8 cellular contexts compared by ENCODE assay signal in the genomic region with DNA sequence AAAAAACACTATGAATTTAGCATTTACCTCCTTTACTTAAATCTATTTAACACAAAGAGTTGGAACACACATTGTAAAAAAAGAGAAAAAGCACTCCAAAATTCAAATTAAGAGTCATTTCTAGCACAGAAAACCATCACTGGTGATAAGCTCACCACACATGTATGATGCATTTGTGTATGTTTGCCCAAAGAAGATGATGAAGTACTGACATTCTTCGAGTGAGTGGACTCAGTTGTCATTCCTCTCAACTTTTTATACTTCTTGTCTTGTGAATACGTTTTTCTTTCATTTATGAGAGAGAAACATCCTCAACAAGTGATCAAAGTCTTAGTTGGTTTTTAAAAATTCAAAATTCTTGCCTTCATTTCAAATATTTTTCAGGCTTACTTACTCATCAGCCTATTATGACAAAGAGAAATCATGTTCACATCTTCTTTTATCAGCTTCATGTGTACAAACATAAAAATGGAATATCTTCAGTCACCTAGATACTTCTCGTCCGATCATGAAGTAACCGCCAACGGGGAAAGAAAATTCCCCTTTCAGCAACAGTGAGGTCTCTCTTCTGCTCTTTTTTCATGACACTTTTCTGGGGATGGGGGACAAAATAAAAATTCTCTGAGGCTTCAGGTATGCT. TPM values are rescaled to one million over a fixed set of nuclear protein-coding genes. Genes with fewer than 3 reads are reported as not detected.
DNase-seq lines count a peak whose midpoint lies in the region; TF ChIP-seq lines count a peak whose summit lies in the region.

No MANE protein-coding gene starts in this region.

- no peaks in the 10 kb centered on the region for H3K27me3 ChIP-seq in SJCRH30
- no peaks in the 10 kb centered on the region for H3K27me3 ChIP-seq in esophagus squamous epithelium
- no peaks in the 10 kb centered on the region for H3K27me3 ChIP-seq in ovary
- H3K27me3 ChIP-seq in testis: no peaks in the 10 kb centered on the region

- WGBS in esophagus squamous epithelium, 2 donors: 58 to 69% methylated on average over 6 of the region's 6 CpGs
- 35 to 41% (median 35%) methylated on average over 6 of the region's 6 CpGs for WGBS in ovary, 3 donors
- WGBS in testis, 2 donors: 36% methylated on average over 6 of the region's 6 CpGs

- DNase-seq in SJCRH30 (peak in 1 of 2 experiments; percentile 24), esophagus squamous epithelium (lab: John Stamatoyannopoulos, UW) (no peak), ovary (no peak), GM20000 (ENCODE audit: low spot score) (no peak), NCI-H2081 (lab: John Stamatoyannopoulos, UW) (no peak), testis (no peak)
- DNase-seq in activated CD4-positive, alpha-beta T cell treated with anti-CD3 and anti-CD28 coated beads, Interleukin-2, amount 50 U/mL, for 4 hours: no peak

- H3K36me3 ChIP-seq in ES-I3 (ENCODE audit: insufficient read depth, low read length) (peaks cover 14% of the 10 kb centered on the region; the same call in 1 of the 2 replicates), SJCRH30 (peaks cover 26% of the 10 kb centered on the region), esophagus squamous epithelium (no peaks in the 10 kb centered on the region), ovary (no peaks in the 10 kb centered on the region), testis (ENCODE audit: low read depth, missing control alignments) (no peaks in the 10 kb centered on the region)

- no peak for TF ChIP-seq EP300 in ovary (IDR thresholded peaks at IDR 0.05)

- H3K27ac ChIP-seq in SJCRH30 (peak overlapping the region; percentile 89), esophagus squamous epithelium (no peak overlapping the region), ovary (no peak overlapping the region), testis (no peak overlapping the region)

- H3K4me1 ChIP-seq in ES-I3 (ENCODE audit: insufficient read depth, low read length): peaks cover 21% of the 10 kb centered on the region
- H3K4me1 ChIP-seq in SJCRH30: peaks cover 13% of the 10 kb centered on the region; the same call in 1 of the 2 replicates
- H3K4me1 ChIP-seq in esophagus squamous epithelium: peaks cover 4 to 45% (median 7%) of the 10 kb centered on the region in 3 donors
- H3K4me1 ChIP-seq in ovary (ENCODE audit: insufficient read depth): peaks cover 2% of the 10 kb centered on the region
- no peaks in the 10 kb centered on the region for H3K4me1 ChIP-seq in testis

- no peaks in the 10 kb centered on the region for H3K9me3 ChIP-seq in ES-I3 (ENCODE audit: control insufficient read depth, insufficient read depth, low read length)
- no peaks in the 10 kb centered on the region for H3K9me3 ChIP-seq in SJCRH30 (replicated peaks)
- no peaks in the 10 kb centered on the region for H3K9me3 ChIP-seq in esophagus squamous epithelium
- H3K9me3 ChIP-seq in ovary: no peaks in the 10 kb centered on the region
- H3K9me3 ChIP-seq in testis: no peaks in the 10 kb centered on the region

- H3K4me3 ChIP-seq in SJCRH30 (peak overlapping the region; percentile 91), esophagus squamous epithelium (peak overlapping the region in 3 of 4 donors; percentile 79 to 91 (median 91)), ovary (peak overlapping the region; percentile 79), testis (peak overlapping the region in 1 of 2 donors; percentile 94)

- intact Hi-C loops in esophagus squamous epithelium (cut with DNase I): no loop called here
- intact Hi-C loops in ovary (cut with DNase I): no loop called here
- intact Hi-C loops in testis (cut with DNase I; ENCODE audit: low total_unique reads): no loop called here

- H3K9ac ChIP-seq in ES-I3 (ENCODE audit: low read depth, low read length): peak overlapping the region; percentile 90

- no peak for TF ChIP-seq CTCF in esophagus squamous epithelium (IDR thresholded peaks at IDR 0.05)
- TF ChIP-seq CTCF in ovary (IDR thresholded peaks at IDR 0.05): no peak
- no peak for TF ChIP-seq CTCF in GM20000 (IDR thresholded peaks at IDR 0.05; ENCODE audit: extremely low read depth, missing control alignments)
- TF ChIP-seq CTCF in testis (IDR thresholded peaks at IDR 0.05): no peak

- TF ChIP-seq POLR2A in esophagus squamous epithelium (IDR thresholded peaks at IDR 0.05) (no peak), ovary (IDR thresholded peaks at IDR 0.05) (no peak), testis (IDR thresholded peaks at IDR 0.05) (no peak)

RNA-seq across cellular contexts. Expression of a gene that starts 1.5 kb away (rescaled TPM):
- total RNA-seq in SJCRH30 (2014; rRNA removed; shearing (Covaris generic)): 21.5 and 24.6 TPM in 2 replicates
- total RNA-seq in esophagus squamous epithelium: 1 to 10 TPM in 2 of 4 donors, under 1 TPM in 2; 0.45 to 5.7 (median 1.5) TPM
- 10 to 100 TPM in 2 of 7 donors, 1 to 10 TPM in 5; 5.5 to 11.0 (median 9.1) TPM for total RNA-seq in ovary
- 1 to 10 TPM; 3.1 to 7.6 TPM for polyA plus RNA-seq in ovary
- total RNA-seq in testis: 1 to 10 TPM; 5.7 to 5.9 TPM
- polyA plus RNA-seq in testis (ENCODE audit: insufficient read depth, low read depth, low replicate concordance): 2.7 TPM
